ENCODE assay signal across 8 cellular contexts in genomic region chr22:36334838-36335603, GRCh38. TPM values are rescaled to one million over a fixed set of nuclear protein-coding genes. Genes with fewer than 3 reads are reported as not detected.
DNase-seq lines count a peak whose midpoint lies in the region; ATAC-seq and TF ChIP-seq lines count a peak whose summit lies in the region.

No MANE protein-coding gene starts in this region.

- POLR2A ChIA-PET in WTC11 (lab: Charles Lee) = interaction anchor here (0.5 to 1.4 kb wide), 4 partner anchors 43 to 80 kb away, joined by 3 to 5 read pairs (median 4); partner anchors contain the start of gene MYH9

- H3K4me3 Mint-ChIP-seq in WTC11 (no peak overlapping the region), nephron (no peak overlapping the region)

- TF ChIP-seq CTCF in WTC11 (IDR thresholded peaks at IDR 0.05) (no peak), nephron (IDR thresholded peaks at IDR 0.05; ENCODE audit: unreplicated experiment in 3 of 3) (no peak)

- ATAC-seq in WTC11 = no peak
- no peak for ATAC-seq in HG02852 (IDR thresholded peaks at IDR 0.05; ENCODE audit: unreplicated experiment)

- no peaks in the 10 kb centered on the region for H3K27me3 Mint-ChIP-seq in WTC11 (ENCODE audit: low read depth)
- no peaks in the 10 kb centered on the region for H3K27me3 Mint-ChIP-seq in nephron (ENCODE audit: low read depth)

- peak overlapping the region; percentile 99 for H3K27ac Mint-ChIP-seq in WTC11
- H3K27ac Mint-ChIP-seq in nephron = peak overlapping the region; percentile 67 to 100 (median 76)

- peak; percentile 35 for DNase-seq in stimulated activated CD4-positive, alpha-beta T cell treated with anti-CD3 and anti-CD28 coated beads, Interleukin-1b, Interleukin-23, amount 100 ng/mL, for 48 hours
- no peak for DNase-seq in stimulated activated CD4-positive, alpha-beta T cell treated with anti-CD3 and anti-CD28 coated beads, Interleukin-2, amount 100 ng/mL, for 48 hours
- DNase-seq in WTC11 (ENCODE audit: low spot score) (no peak), epithelial cell of prostate (ENCODE audit: low read depth, low spot score) (no peak), HuH-7.5 (ENCODE audit: low spot score) (no peak), HuH-7 (ENCODE audit: low spot score) (no peak)

- CTCF ChIA-PET in WTC11 (lab: Charles Lee) = interaction anchor here (1.2 to 3.6 kb wide), 9 partner anchors 10 to 152 kb away, joined by 4 to 16 read pairs (median 6); partner anchors contain the start of gene MYH9

- H3K4me1 Mint-ChIP-seq in WTC11 = peaks cover 66% of the 10 kb centered on the region
- peaks cover 57% of the 10 kb centered on the region for H3K4me1 Mint-ChIP-seq in nephron

- H3K36me3 Mint-ChIP-seq in WTC11 = peaks cover 44% of the 10 kb centered on the region
- peaks cover 54% of the 10 kb centered on the region for H3K36me3 Mint-ChIP-seq in nephron (ENCODE audit: low read depth)

- H3K27ac ChIP-seq in epithelial cell of prostate = peak overlapping the region; percentile 99

- H3K9me3 Mint-ChIP-seq in WTC11 (no peaks in the 10 kb centered on the region), nephron (no peaks in the 10 kb centered on the region)

TF ChIP-seq in WTC11, 78 proteins besides CTCF, POLR2A, EP300 and RAD21:
- TF ChIP-seq AFF4 (CRISPR knock-in tag; IDR thresholded peaks at IDR 0.05; ENCODE audit: borderline replicate concordance) (no peak), ZBTB43 (CRISPR knock-in tag; IDR thresholded peaks at IDR 0.05) (no peak), ARID4B (CRISPR knock-in tag; IDR thresholded peaks at IDR 0.05; ENCODE audit: borderline replicate concordance) (no peak), EMX1 (CRISPR knock-in tag; IDR thresholded peaks at IDR 0.05) (no peak), USF1 (CRISPR knock-in tag; IDR thresholded peaks at IDR 0.05) (no peak), TEAD1 (CRISPR knock-in tag; IDR thresholded peaks at IDR 0.05) (no peak), IRF1 (CRISPR knock-in tag; IDR thresholded peaks at IDR 0.05) (no peak), GTF2I (CRISPR knock-in tag; conservative IDR thresholded peaks at IDR 0.05) (no peak), ZNF263 (CRISPR knock-in tag; IDR thresholded peaks at IDR 0.05; ENCODE audit: low read depth) (no peak), E2F4 (CRISPR knock-in tag; IDR thresholded peaks at IDR 0.05; ENCODE audit: borderline replicate concordance, low read depth) (no peak), ZNF232 (CRISPR knock-in tag; IDR thresholded peaks at IDR 0.05) (no peak), SMAD4 (CRISPR knock-in tag; IDR thresholded peaks at IDR 0.05) (no peak)

RNA-seq across cellular contexts. Expression of gene MYH9, which starts 52.7 kb away (rescaled TPM):
- 272 to 288 TPM (median 277 TPM) in 3 replicates for total RNA-seq in WTC11 (2021)
